9 cellular contexts compared by ENCODE assay signal in genomic region chr22:39662677-39663034, GRCh38.
DNase-seq lines count a peak whose midpoint lies in the region; ATAC-seq, FAIRE-seq and TF ChIP-seq lines count a peak whose summit lies in the region.
"Had no signal": no experiment of that assay in that cellular context is flagged by ENCODE, and none has a peak within 500 bp of the region (broad histone marks: within the 10 kb centered on the region; RNA-seq: fewer than 3 reads in every experiment).

No MANE protein-coding gene starts in this region.

- H3K27ac Mint-ChIP-seq in WTC11: no peak overlapping the region
- no peak overlapping the region for H3K27ac Mint-ChIP-seq in stimulated activated effector memory CD8-positive, alpha-beta T cell treated with anti-CD3 and anti-CD28 coated beads, Interleukin-12 subunit alpha, Interleukin-12 subunit beta, amount 100 ng/mL, for 72 hours

- no peaks in the 10 kb centered on the region for H3K9me3 Mint-ChIP-seq in activated T-cell treated with anti-CD3 and anti-CD28 coated beads, Interleukin-2, amount 50 U/mL, for 4 hours
- no peaks in the 10 kb centered on the region for H3K9me3 Mint-ChIP-seq in WTC11
- H3K9me3 Mint-ChIP-seq in stimulated activated effector memory CD8-positive, alpha-beta T cell treated with anti-CD3 and anti-CD28 coated beads, Interleukin-12 subunit alpha, Interleukin-12 subunit beta, amount 100 ng/mL, for 72 hours: no peaks in the 10 kb centered on the region

- POLR2A ChIA-PET in WTC11 (lab: Charles Lee): interaction anchor here (1.4 kb wide), 1 partner anchor 382 kb away, joined by 3 read pairs; no protein-coding TSS in a partner anchor

- no peak for ATAC-seq in activated T-cell treated with anti-CD3 and anti-CD28 coated beads, Interleukin-2, amount 50 U/mL, for 4 hours
- peak; percentile 15 for ATAC-seq in WTC11
- no peak for ATAC-seq in stimulated activated effector memory CD8-positive, alpha-beta T cell treated with anti-CD3 and anti-CD28 coated beads, Interleukin-12 subunit alpha, Interleukin-12 subunit beta, amount 100 ng/mL, for 72 hours

- peaks cover 44% of the 10 kb centered on the region for H3K4me1 Mint-ChIP-seq in activated T-cell treated with anti-CD3 and anti-CD28 coated beads, Interleukin-2, amount 50 U/mL, for 4 hours (ENCODE audit: low read depth)
- H3K4me1 Mint-ChIP-seq in WTC11: peaks cover 35% of the 10 kb centered on the region
- H3K4me1 Mint-ChIP-seq in stimulated activated effector memory CD8-positive, alpha-beta T cell treated with anti-CD3 and anti-CD28 coated beads, Interleukin-12 subunit alpha, Interleukin-12 subunit beta, amount 100 ng/mL, for 72 hours: peaks cover 47% of the 10 kb centered on the region

- DNase-seq in activated T-cell treated with anti-CD3 and anti-CD28 coated beads, Interleukin-2, amount 50 U/mL, for 4 hours: no peak
- no peak for DNase-seq in activated T-cell treated with anti-CD3 and anti-CD28 coated beads, Interleukin-2, amount 50 U/mL, for 1 hour
- DNase-seq in WTC11 (ENCODE audit: low spot score) (no peak), retina (no peak), NCI-H2196 treated with DMSO at 0.1 percent for 48 hours (lab: John Stamatoyannopoulos, UW; ENCODE audit: unreplicated experiment) (no peak), urothelium cell line (ENCODE audit: low spot score) (no peak)
- no peak for DNase-seq in stimulated activated effector memory CD8-positive, alpha-beta T cell treated with anti-CD3 and anti-CD28 coated beads, Interleukin-12 subunit alpha, Interleukin-12 subunit beta, amount 100 ng/mL, for 72 hours (ENCODE audit: low spot score in 2 of 2)

- TF ChIP-seq CTCF in WTC11 (IDR thresholded peaks at IDR 0.05): no peak

- peak overlapping the region; percentile 65 for H3K4me3 Mint-ChIP-seq in activated T-cell treated with anti-CD3 and anti-CD28 coated beads, Interleukin-2, amount 50 U/mL, for 4 hours
- peak overlapping the region; percentile 71 for H3K4me3 Mint-ChIP-seq in WTC11
- peak overlapping the region; percentile 66 for H3K4me3 Mint-ChIP-seq in stimulated activated effector memory CD8-positive, alpha-beta T cell treated with anti-CD3 and anti-CD28 coated beads, Interleukin-12 subunit alpha, Interleukin-12 subunit beta, amount 100 ng/mL, for 72 hours

- FAIRE-seq in urothelium cell line (lab: Jason Lieb, UNC): no peak

- H3K27me3 Mint-ChIP-seq in activated T-cell treated with anti-CD3 and anti-CD28 coated beads, Interleukin-2, amount 50 U/mL, for 4 hours (ENCODE audit: low read depth): peaks cover 9% of the 10 kb centered on the region
- H3K27me3 Mint-ChIP-seq in WTC11 (ENCODE audit: low read depth): peaks cover 32% of the 10 kb centered on the region

- CTCF ChIA-PET in WTC11 (lab: Charles Lee): interaction anchor here (1.0 to 2.6 kb wide), 4 partner anchors 12 to 374 kb away, joined by 4 to 10 read pairs (median 6); no protein-coding TSS in a partner anchor

- peak overlapping the region; percentile 49 for H3K4me3 ChIP-seq in iPS-11a (ENCODE audit: low read depth, low read length)
- H3K4me3 ChIP-seq: uterus had no signal

- peaks cover 6% of the 10 kb centered on the region for H3K36me3 Mint-ChIP-seq in activated T-cell treated with anti-CD3 and anti-CD28 coated beads, Interleukin-2, amount 50 U/mL, for 4 hours (ENCODE audit: insufficient read depth)
- no peaks in the 10 kb centered on the region for H3K36me3 Mint-ChIP-seq in WTC11
- H3K36me3 Mint-ChIP-seq in stimulated activated effector memory CD8-positive, alpha-beta T cell treated with anti-CD3 and anti-CD28 coated beads, Interleukin-12 subunit alpha, Interleukin-12 subunit beta, amount 100 ng/mL, for 72 hours: no peaks in the 10 kb centered on the region

TF ChIP-seq in WTC11, 78 proteins besides CTCF, POLR2A, EP300 and RAD21:
- TF ChIP-seq ZSCAN18 (CRISPR knock-in tag; IDR thresholded peaks at IDR 0.05): no peak
- TF ChIP-seq CBFB (CRISPR knock-in tag; IDR thresholded peaks at IDR 0.05; ENCODE audit: low read depth): no peak
- no peak for TF ChIP-seq ATF3 (CRISPR knock-in tag; conservative IDR thresholded peaks at IDR 0.05)
TF ChIP-seq in WTC11: peak in this region for 0.
